26 cellular contexts compared by ENCODE assay signal in genomic region chr13:89878904-89879303, GRCh38.
DNase-seq lines count a peak whose midpoint lies in the region; ATAC-seq, FAIRE-seq and TF ChIP-seq lines count a peak whose summit lies in the region.
"Had no signal": no experiment of that assay in that cellular context is flagged by ENCODE, and none has a peak within 500 bp of the region (broad histone marks: within the 10 kb centered on the region; RNA-seq: fewer than 3 reads in every experiment).

No MANE protein-coding gene starts in this region.

- H3K14ac ChIP-seq in neuronal stem cell (ENCODE audit: low read length), result no peak overlapping the region

- no peak overlapping the region for H2BK120ac ChIP-seq in neuronal stem cell (ENCODE audit: low read depth, low read length)

- POLR2A ChIA-PET in K562 (lab: Yijun Ruan, JAX), result no interaction called here

- H3K36me3 ChIP-seq in GM23338 (ENCODE audit: insufficient read depth), result no peaks in the 10 kb centered on the region
- H3K36me3 ChIP-seq in K562 (ENCODE audit: control insufficient read depth, insufficient read depth, low read length), result no peaks in the 10 kb centered on the region
- H3K36me3 ChIP-seq in neuronal stem cell (replicated peaks in 1 of 2; ENCODE audit: control insufficient read depth in 2 of 2, insufficient read depth in 2 of 2, low read length in 2 of 2), result no peaks in the 10 kb centered on the region
- H3K36me3 ChIP-seq in left ventricle myocardium inferior, result no peaks in the 10 kb centered on the region
- H3K36me3 ChIP-seq in transverse colon, result no peaks in the 10 kb centered on the region
- H3K36me3 ChIP-seq: BE2C, BLaER1 had no signal

- no peaks in the 10 kb centered on the region for H3K9me1 ChIP-seq in K562 (ENCODE audit: control insufficient read depth, insufficient read depth, low read length)

- no peak for TF ChIP-seq POLR2A in K562 (conservative IDR thresholded peaks at IDR 0.05)
- no peak for TF ChIP-seq POLR2A in transverse colon (IDR thresholded peaks at IDR 0.05)

- H3K27ac ChIP-seq in GM23338 (ENCODE audit: low read depth), result no peak overlapping the region
- H3K27ac ChIP-seq in K562 (ENCODE audit: extremely low read depth, low read depth, low read length), result no peak overlapping the region
- H3K27ac ChIP-seq in neuronal stem cell (replicated peaks; ENCODE audit: low read length), result no peak overlapping the region
- H3K27ac ChIP-seq in left ventricle myocardium inferior (replicated peaks), result no peak overlapping the region
- H3K27ac ChIP-seq in transverse colon, result no peak overlapping the region
- H3K27ac ChIP-seq: BLaER1 had no signal

- H3K27me3 Mint-ChIP-seq in GM23338 (ENCODE audit: insufficient read depth, low read depth, poor library complexity), result peaks cover 4% of the 10 kb centered on the region
- H3K27me3 Mint-ChIP-seq: CD4-positive, alpha-beta memory T cell; CD4-positive, CD25-positive, alpha-beta regulatory T cell; CD8-positive, alpha-beta memory T cell had no signal

- intact Hi-C loops in K562 (cut with micrococcal nuclease), result no loop called here
- intact Hi-C loops in left ventricle myocardium inferior (cut with micrococcal nuclease), result no loop called here
- intact Hi-C loops in transverse colon (cut with DNase I; ENCODE audit: low total_unique reads), result no loop called here

- DNase-seq in GM23338 (ENCODE audit: low spot score) (no peak), K562 (ENCODE audit: extremely low read depth in 1 of 4, low spot score in 3 of 4) (no peak), neuronal stem cell (ENCODE audit: low spot score) (no peak), left ventricle myocardium inferior (no peak), transverse colon (no peak)
- DNase-seq: 8988T; ACHN; BE2C; C1 segment of cervical spinal cord; CD4-positive, alpha-beta memory T cell; CD4-positive, CD25-positive, alpha-beta regulatory T cell; CD8-positive, alpha-beta memory T cell; COR-L47; DMS 273 treated with DMSO at 0.1 percent for 48 hours; DMS153; DMS53; DMS79; DND-41; EL; GF-D8 had no signal

- FAIRE-seq in K562 (lab: Jason Lieb, UNC), result no peak
- FAIRE-seq: A204.1, GM12891, GM19239 had no signal

- H2BK12ac ChIP-seq in neuronal stem cell (ENCODE audit: low read length), result no peak overlapping the region

- in situ Hi-C loops in K562 (cut with MboI), result no loop called here
- in situ Hi-C loops in transverse colon (cut with MboI; ENCODE audit: low pct_ligation_motif_present in 1 of 4, low pct_unique_long_range_greater_than_20kb in 1 of 4, low sequenced_read_pairs in 3 of 4), result no loop called here

- no peaks in the 10 kb centered on the region for H3K36me3 Mint-ChIP-seq in GM23338 (ENCODE audit: low read depth)
- H3K36me3 Mint-ChIP-seq: CD14-positive monocyte; CD4-positive, alpha-beta memory T cell; CD4-positive, CD25-positive, alpha-beta regulatory T cell; CD8-positive, alpha-beta memory T cell had no signal

- H3K27ac Mint-ChIP-seq in GM23338, result no peak overlapping the region
- H3K27ac Mint-ChIP-seq: CD14-positive monocyte; CD4-positive, alpha-beta memory T cell; CD4-positive, CD25-positive, alpha-beta regulatory T cell; CD8-positive, alpha-beta memory T cell had no signal

- no peak overlapping the region for H4K91ac ChIP-seq in neuronal stem cell (ENCODE audit: low read depth, low read length, poor library complexity)

- H4K20me1 ChIP-seq in GM23338 (replicated peaks; ENCODE audit: insufficient read depth), result no peaks in the 10 kb centered on the region
- no peaks in the 10 kb centered on the region for H4K20me1 ChIP-seq in K562 (replicated peaks; ENCODE audit: control insufficient read depth, insufficient read depth, low read length)
- H4K20me1 ChIP-seq: BLaER1 had no signal

- H4K8ac ChIP-seq in neuronal stem cell (ENCODE audit: low read depth, low read length), result no peak overlapping the region

- H3K27me3 ChIP-seq in GM23338 (ENCODE audit: insufficient read depth) (no peaks in the 10 kb centered on the region), K562 (ENCODE audit: control insufficient read depth in 2 of 2, insufficient read depth in 2 of 2, low read length in 2 of 2) (no peaks in the 10 kb centered on the region), neuronal stem cell (ENCODE audit: control insufficient read depth in 3 of 3, insufficient read depth in 3 of 3, low read depth in 1 of 3, low read length in 3 of 3) (no peaks in the 10 kb centered on the region), left ventricle myocardium inferior (ENCODE audit: low read depth) (no peaks in the 10 kb centered on the region), transverse colon (no peaks in the 10 kb centered on the region)
- H3K27me3 ChIP-seq: BE2C, BLaER1 had no signal

- 3% methylated on average over 1 of the region's 1 CpG for WGBS in K562 (ENCODE audit: insufficient coverage, low coverage, missing lambda C conversion rate)
- no CpG with 5 or more reads among the region's 1 CpG for WGBS in neuronal stem cell (ENCODE audit: extremely low coverage in 2 of 2, insufficient read length in 2 of 2, insufficient replicate concordance in 1 of 2), 2 donors
- WGBS in transverse colon (ENCODE audit: low coverage in 1 of 2), 2 donors, result 0 to 29% methylated on average over 1 of the region's 1 CpG

- TF ChIP-seq CTCF in GM23338 (conservative IDR thresholded peaks at IDR 0.05; ENCODE audit: low read depth in 2 of 2) (no peak), K562 (IDR thresholded peaks at IDR 0.05 in 2 of 3, conservative IDR thresholded peaks at IDR 0.05 in 1 of 3; ENCODE audit: insufficient read depth in 2 of 3, low read depth in 1 of 3, low read length in 3 of 3) (no peak), left ventricle myocardium inferior (IDR thresholded peaks at IDR 0.05; ENCODE audit: borderline replicate concordance) (no peak), transverse colon (IDR thresholded peaks at IDR 0.05) (no peak)

- no peaks in the 10 kb centered on the region for H3K79me1 ChIP-seq in neuronal stem cell (ENCODE audit: low read depth, low read length)

- H2BK5ac ChIP-seq in neuronal stem cell (ENCODE audit: low read length), result no peak overlapping the region

- H3K4me3 ChIP-seq in GM23338 (no peak overlapping the region), K562 (no peak overlapping the region), neuronal stem cell (ENCODE audit: low read length in 2 of 2) (no peak overlapping the region), left ventricle myocardium inferior (no peak overlapping the region), transverse colon (no peak overlapping the region)
- H3K4me3 ChIP-seq: BLaER1 had no signal

- ATAC-seq in GM23338, result no peak
- peak; percentile 30; the same call in 1 of the 3 replicates for ATAC-seq in K562
- ATAC-seq in HG03139 (IDR thresholded peaks at IDR 0.05; ENCODE audit: unreplicated experiment), result no peak

- H3K4me2 ChIP-seq in GM23338 (no peak overlapping the region), K562 (ENCODE audit: insufficient read depth, low read length) (no peak overlapping the region), neuronal stem cell (ENCODE audit: insufficient read depth, low read length, poor library complexity, severe bottlenecking) (no peak overlapping the region)
- H3K4me2 ChIP-seq: BLaER1 had no signal

- no peak overlapping the region for H3K23ac ChIP-seq in neuronal stem cell (ENCODE audit: low read depth, low read length, poor library complexity)

- no peaks in the 10 kb centered on the region for H3K4me1 Mint-ChIP-seq in GM23338
- H3K4me1 Mint-ChIP-seq: CD14-positive monocyte; CD4-positive, alpha-beta memory T cell; CD4-positive, CD25-positive, alpha-beta regulatory T cell; CD8-positive, alpha-beta memory T cell had no signal

- no peak for TF ChIP-seq EP300 in K562 (IDR thresholded peaks at IDR 0.05; ENCODE audit: low read length)
- no peak for TF ChIP-seq EP300 in transverse colon (IDR thresholded peaks at IDR 0.05; ENCODE audit: low read depth)

- H3K4me1 ChIP-seq in GM23338 (ENCODE audit: insufficient read depth) (no peaks in the 10 kb centered on the region), K562 (replicated peaks in 1 of 2; ENCODE audit: control insufficient read depth in 2 of 2, insufficient read depth in 2 of 2, low read length in 2 of 2) (peaks cover 0 to under 1% of the 10 kb centered on the region in 2 experiments; a peak in 1 of 5 replicates), neuronal stem cell (ENCODE audit: control insufficient read depth in 2 of 2, insufficient read depth in 1 of 2, low read depth in 1 of 2, low read length in 2 of 2) (no peaks in the 10 kb centered on the region), left ventricle myocardium inferior (no peaks in the 10 kb centered on the region), transverse colon (no peaks in the 10 kb centered on the region)
- H3K4me1 ChIP-seq: BE2C, BLaER1 had no signal

- CTCF ChIA-PET in K562 (lab: Yijun Ruan, JAX; ENCODE audit: low intra/inter-chr PET ratio), result no interaction called here

- H2BK15ac ChIP-seq in neuronal stem cell (ENCODE audit: low read length), result no peak overlapping the region

- H3K9me2 ChIP-seq in GM23338 (ENCODE audit: insufficient read depth), result no peaks in the 10 kb centered on the region

- BruUV-seq in K562 (replicated peaks; lab: Mats Ljungman, UMichigan), result no TSS peak

- H2AK5ac ChIP-seq in neuronal stem cell (ENCODE audit: low read depth, low read length), result no peak overlapping the region

- no peak overlapping the region for H3K4ac ChIP-seq in neuronal stem cell (ENCODE audit: low read length)

- no peak overlapping the region for H3K9ac ChIP-seq in K562 (ENCODE audit: insufficient read depth in 1 of 2, low read depth in 2 of 2, low read length in 2 of 2)
- no peak overlapping the region for H3K9ac ChIP-seq in neuronal stem cell (ENCODE audit: low read depth, low read length, poor library complexity)
- H3K9ac ChIP-seq: BLaER1 had no signal

- no peak overlapping the region for H3K4me3 Mint-ChIP-seq in GM23338
- H3K4me3 Mint-ChIP-seq: CD14-positive monocyte; CD4-positive, alpha-beta memory T cell; CD4-positive, CD25-positive, alpha-beta regulatory T cell; CD8-positive, alpha-beta memory T cell had no signal

- H3K9me3 Mint-ChIP-seq in GM23338, result no peaks in the 10 kb centered on the region

- H3K9me3 ChIP-seq in K562 (replicated peaks; ENCODE audit: control insufficient read depth, insufficient read depth, low read depth, low read length) (peaks cover 2% of the 10 kb centered on the region; the same call in 1 of the 2 replicates), neuronal stem cell (replicated peaks in 1 of 2; ENCODE audit: control insufficient read depth in 2 of 2, insufficient read depth in 1 of 2, low read depth in 1 of 2, low read length in 2 of 2) (no peaks in the 10 kb centered on the region), left ventricle myocardium inferior (replicated peaks) (no peaks in the 10 kb centered on the region), transverse colon (no peaks in the 10 kb centered on the region)
- H3K9me3 ChIP-seq: BE2C had no signal

- no peak overlapping the region for H3K18ac ChIP-seq in neuronal stem cell (ENCODE audit: low read length)

- H2AFZ ChIP-seq in GM23338 (peak overlapping the region; percentile 11; the same call in 1 of the 2 replicates), K562 (ENCODE audit: low read depth, low read length) (no peak overlapping the region), neuronal stem cell (ENCODE audit: low read length) (peak overlapping the region; percentile 35)

- H3F3A ChIP-seq in GM23338 (replicated peaks; ENCODE audit: low read depth), result no peaks in the 10 kb centered on the region

- no peaks in the 10 kb centered on the region for H3K79me2 ChIP-seq in GM23338 (replicated peaks; ENCODE audit: insufficient read depth)
- H3K79me2 ChIP-seq in K562 (ENCODE audit: control insufficient read depth, insufficient read depth, low read length), result no peaks in the 10 kb centered on the region

- TF ChIP-seq RAD21 in K562 (CRISPR knock-in tag; conservative IDR thresholded peaks at IDR 0.05 in 1 of 2, IDR thresholded peaks at IDR 0.05 in 1 of 2), result no peak
